ENCODE assay signal across 1 cellular context in the genomic region with DNA sequence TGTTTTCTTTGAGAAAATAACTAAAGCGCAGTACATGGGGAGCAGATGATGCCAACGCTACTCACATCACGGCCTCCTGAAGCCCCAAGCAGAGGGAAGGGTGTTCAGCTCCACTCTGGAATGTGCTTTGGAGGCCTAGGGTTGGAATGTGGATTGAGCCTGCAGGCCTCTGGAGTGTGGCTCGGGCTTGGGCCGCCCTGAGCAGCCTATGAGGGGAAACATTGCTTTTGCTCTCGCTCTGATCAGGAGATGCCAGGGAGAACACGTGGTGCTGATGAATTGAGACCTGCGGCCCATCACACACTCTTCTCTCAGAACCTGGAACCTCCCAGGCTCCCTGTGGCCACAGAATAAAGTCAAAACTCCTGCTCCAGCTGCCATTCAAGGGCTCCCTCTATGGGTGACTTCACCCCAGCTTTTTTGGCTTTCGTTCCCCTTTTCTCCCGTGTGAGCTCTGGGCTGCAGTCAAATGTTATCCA.
TF ChIP-seq lines count a peak whose summit lies in the region.

No MANE protein-coding gene starts in this region.

TF ChIP-seq in A549, 52 proteins besides CTCF, POLR2A, EP300 and RAD21 (continued from another document):
- no peak for TF ChIP-seq HOXA7 (CRISPR knock-in tag; IDR thresholded peaks at IDR 0.05)
- no peak for TF ChIP-seq ZSCAN20 (CRISPR knock-in tag; IDR thresholded peaks at IDR 0.05)
- TF ChIP-seq NPAS2 (CRISPR knock-in tag; IDR thresholded peaks at IDR 0.05; ENCODE audit: borderline replicate concordance), result no peak
- TF ChIP-seq PHF8 (IDR thresholded peaks at IDR 0.05; ENCODE audit: borderline replicate concordance, low read depth), result no peak
- no peak for TF ChIP-seq TP53 (CRISPR knock-in tag; IDR thresholded peaks at IDR 0.05)
- no peak for TF ChIP-seq MAZ (IDR thresholded peaks at IDR 0.05; ENCODE audit: borderline replicate concordance, low read depth, low read length)
- no peak for TF ChIP-seq EHF (CRISPR knock-in tag; IDR thresholded peaks at IDR 0.05)
